In genomic region chr18:76441002-76441667, GRCh38 we compare ENCODE assay signal across 19 cellular contexts.
"Had no signal": no experiment of that assay in that cellular context is flagged by ENCODE, and none has a peak within 500 bp of the region (broad histone marks: within the 10 kb centered on the region; RNA-seq: fewer than 3 reads in every experiment).

No MANE protein-coding gene starts in this region.

- H3K27me3 ChIP-seq: adrenal gland, esophagus squamous epithelium, uterus had no signal

- ATAC-seq: left cardiac atrium had no signal

- H3K27ac ChIP-seq: adrenal gland, esophagus squamous epithelium, lower lobe of right lung, thoracic aorta, VCaP had no signal

- H3K9me3 ChIP-seq: adrenal gland, esophagus squamous epithelium, lower lobe of right lung, thoracic aorta, uterus had no signal

- H3K27ac Mint-ChIP-seq: activated naive CD4-positive, alpha-beta T cell treated with anti-CD3 and anti-CD28 coated beads, Interleukin-2, amount 50 U/mL, for 24 hours; dendritic cell treated with granulocyte-macrophage colony-stimulating factor and Interleukin-4, amounts not matched to agents 40 ng/mL and 50 ng/mL, for 4 days had no signal

- H3K9me3 Mint-ChIP-seq: activated naive CD4-positive, alpha-beta T cell treated with anti-CD3 and anti-CD28 coated beads, Interleukin-2, amount 50 U/mL, for 24 hours; dendritic cell treated with granulocyte-macrophage colony-stimulating factor and Interleukin-4, amounts not matched to agents 40 ng/mL and 50 ng/mL, for 4 days; nephron had no signal

- DNase-seq: activated CD4-positive, alpha-beta T cell treated with anti-CD3 and anti-CD28 coated beads for 1 hour; activated T-cell treated with anti-CD3 and anti-CD28 coated beads, Interleukin-2, amount 50 U/mL, for 1 hour; cerebellar nuclear complex; effector CD8-positive, alpha-beta T cell; esophagus squamous epithelium; left cardiac atrium; lower lobe of right lung; occipital lobe; stimulated activated CD4-positive, alpha-beta T cell treated with anti-CD3 and anti-CD28 coated beads, Interleukin-2, amount 100 ng/mL, for 24 hours; SW 1271; T-helper 2 cell; uterus had no signal

- H3K4me3 Mint-ChIP-seq: activated naive CD4-positive, alpha-beta T cell treated with anti-CD3 and anti-CD28 coated beads, Interleukin-2, amount 50 U/mL, for 24 hours; dendritic cell treated with granulocyte-macrophage colony-stimulating factor and Interleukin-4, amounts not matched to agents 40 ng/mL and 50 ng/mL, for 4 days; nephron had no signal

- H3K36me3 ChIP-seq: uterus had no signal

- H3K27me3 Mint-ChIP-seq: activated naive CD4-positive, alpha-beta T cell treated with anti-CD3 and anti-CD28 coated beads, Interleukin-2, amount 50 U/mL, for 24 hours; dendritic cell treated with granulocyte-macrophage colony-stimulating factor and Interleukin-4, amounts not matched to agents 40 ng/mL and 50 ng/mL, for 4 days; progenitor cell of endocrine pancreas had no signal

- H3K4me3 ChIP-seq: adrenal gland, esophagus squamous epithelium, lower lobe of right lung, thoracic aorta, uterus had no signal
